Comparison of ENCODE assay signal across 7 cellular contexts in genomic region chr5:177111720-177112394, GRCh38.
A peak's percentile ranks its signal among the peaks of the same experiment; 100 is the strongest.
DNase-seq lines count a peak whose midpoint lies in the region; TF ChIP-seq lines count a peak whose summit lies in the region.

No MANE protein-coding gene starts in this region.

- H3K4me3 ChIP-seq in GM12864 (ENCODE audit: low read depth, low read length) = no peak overlapping the region
- H3K4me3 ChIP-seq in LNCaP clone FGC (ENCODE audit: low read depth, low read length) = no peak overlapping the region
- H3K4me3 ChIP-seq in astrocyte of the spinal cord (ENCODE audit: low read depth, low read length) = no peak overlapping the region

- in situ Hi-C loops in astrocyte of the spinal cord (cut with HindIII; ENCODE audit: low sequenced_read_pairs) = no loop called here

- peak; percentile 99 for TF ChIP-seq CTCF in GM12864 (IDR thresholded peaks at IDR 0.05; ENCODE audit: low read depth, low read length, missing control alignments)
- peak; percentile 86 for TF ChIP-seq CTCF in LNCaP clone FGC (IDR thresholded peaks at IDR 0.05; ENCODE audit: control insufficient read depth, extremely low read depth, insufficient read depth)
- TF ChIP-seq CTCF in astrocyte of the spinal cord (IDR thresholded peaks at IDR 0.05; ENCODE audit: low read depth, low read length) = peak; percentile 96

- no peak for DNase-seq in GM12864 (ENCODE audit: low read depth)
- DNase-seq in LNCaP clone FGC (ENCODE audit: low read depth) = no peak
- peak; percentile 43 for DNase-seq in T1000 (lab: John Stamatoyannopoulos, UW)
- no peak for DNase-seq in astrocyte of the spinal cord (ENCODE audit: low read depth, low spot score)
- peak; percentile 88 for DNase-seq in islet precursor cell
- DNase-seq in stimulated activated CD4-positive, alpha-beta T cell treated with anti-CD3 and anti-CD28 coated beads, Interleukin-4, amount 100 ng/mL, for 24 hours = peak; percentile 70
- DNase-seq in middle frontal gyrus (ENCODE audit: extremely low spot score, low spot score) = no peak

Comparison
In these comparisons a context has a peak if more than half of its experiments do, and no peak if none do; other contexts are left out.
1. DNase-seq: peak in T1000 (single experiment), islet precursor cell (single experiment) and stimulated activated CD4-positive, alpha-beta T cell treated with anti-CD3 and anti-CD28 coated beads, Interleukin-4, amount 100 ng/mL, for 24 hours (single experiment); none in GM12864 (single experiment), LNCaP clone FGC (single experiment), astrocyte of the spinal cord (single experiment) and middle frontal gyrus (single experiment).
2. Peak in every context shown above with its lines, with median percentiles within 50 percentile points of each other: CTCF ChIP-seq.